In genomic region chr4:145587088-145587487, GRCh38 we compare ENCODE assay signal across 21 cellular contexts.
"Had no signal": no experiment of that assay in that cellular context is flagged by ENCODE, and none has a peak within 500 bp of the region (broad histone marks: within the 10 kb centered on the region; RNA-seq: fewer than 3 reads in every experiment).

No MANE protein-coding gene starts in this region.

- ATAC-seq: heart left ventricle; left colon; left ventricle myocardium superior; sciatic nerve; stimulated activated memory B cell treated with anti-CD40 and anti-IgM and Interleukin-4, amounts not matched to agents 10 μg/mL and 1 μg/mL and 100 μg/mL, for 72 hours had no signal

- H3K27me3 ChIP-seq: spleen, tibial artery, upper lobe of left lung, vagina had no signal

- H3K27ac ChIP-seq: heart left ventricle, parathyroid adenoma, prostate gland, spleen, tibial artery, upper lobe of left lung, vagina had no signal

- DNase-seq: effector CD8-positive, alpha-beta T cell; foreskin melanocyte; heart left ventricle; hippocampal formation; left colon; left ventricle myocardium superior; mesenchymal stem cell; naive B cell; occipital lobe; spleen; stimulated activated CD4-positive, alpha-beta T cell treated with anti-CD3 and anti-CD28 coated beads, Interleukin-15, amount 100 ng/mL, for 24 hours; stimulated activated CD4-positive, alpha-beta T cell treated with anti-CD3 and anti-CD28 coated beads, Interleukin-1b, Interleukin-23, amount 100 ng/mL, for 48 hours; stimulated activated CD4-positive, alpha-beta T cell treated with anti-CD3 and anti-CD28 coated beads, Interleukin-4, amount 100 ng/mL, for 24 hours; tibial artery; upper lobe of left lung had no signal

- H3K9ac ChIP-seq: parathyroid adenoma had no signal

- H3K4me3 ChIP-seq: heart left ventricle, lung, prostate gland, spleen, tibial artery, upper lobe of left lung, vagina had no signal

- H3K9me3 ChIP-seq: heart left ventricle, prostate gland, tibial artery, upper lobe of left lung, vagina had no signal

- H3K36me3 ChIP-seq: heart left ventricle, prostate gland, spleen, tibial artery, upper lobe of left lung, vagina had no signal
